In genomic region chr12:48851883-48852733, GRCh38 we compare ENCODE assay signal across 8 cellular contexts. TPM values are rescaled to one million over a fixed set of nuclear protein-coding genes. Genes with fewer than 3 reads are reported as not detected.
DNase-seq lines count a peak whose midpoint lies in the region; ATAC-seq and TF ChIP-seq lines count a peak whose summit lies in the region.

Gene DDX23, minus strand, starts transcription at chr12:48852163. Its CDS starts 6,381 bp downstream, at chr12:48845782.

- peak within 1 kb of the TSS; percentile 96 for H3K27ac ChIP-seq in CD8-positive, alpha-beta T cell (ENCODE audit: low read depth, low read length)

- H3K4me3 ChIP-seq in CD8-positive, alpha-beta T cell (ENCODE audit: low read depth, low read length): peak within 1 kb of the TSS; percentile 67

- no peaks in the 10 kb centered on the region for H3K27me3 ChIP-seq in CD8-positive, alpha-beta T cell (ENCODE audit: insufficient read depth, low read length)

- ATAC-seq in CD8-positive, alpha-beta T cell: peak; percentile 90
- ATAC-seq in GM19467 (IDR thresholded peaks at IDR 0.05; ENCODE audit: unreplicated experiment): peak; percentile 92

- no peaks in the 10 kb centered on the region for H3K27me3 Mint-ChIP-seq in CD8-positive, alpha-beta T cell (ENCODE audit: low read depth)

- peaks cover 42% of the 10 kb centered on the region for H3K4me1 Mint-ChIP-seq in CD8-positive, alpha-beta T cell (ENCODE audit: low read depth)

- peaks cover 30% of the 10 kb centered on the region for H3K36me3 Mint-ChIP-seq in CD8-positive, alpha-beta T cell

- intact Hi-C loops in CD8-positive, alpha-beta T cell (cut with DNase I, micrococcal nuclease): loop anchor here (1.0 to 10.0 kb wide), 10 partner anchors 13 to 471 kb away; partner anchors contain the start of genes FKBP11 (in 2 of the 2), PRKAG1 (in 2 of the 2), CACNB3 (in 1 of the 2) and CCNT1 (in 1 of the 2)

- POLR2A ChIA-PET in CD8-positive, alpha-beta T cell (lab: Charles Lee): interaction anchor here (0.6 to 3.6 kb wide), 22 partner anchors 8 to 980 kb away, joined by 3 to 41 read pairs (median 4); partner anchors contain the start of genes ARF3, ASB8, FKBP11 and KANSL2

- CTCF ChIA-PET in CD8-positive, alpha-beta T cell (lab: Charles Lee): interaction anchor here (0.6 to 12.7 kb wide), 32 partner anchors 9 to 279 kb away, joined by 3 to 270 read pairs (median 6); partner anchors contain the start of genes ARF3, FKBP11, RND1 and TUBA1B

- H3K4me3 Mint-ChIP-seq in CD8-positive, alpha-beta T cell: peak within 1 kb of the TSS; percentile 99

- peak within 1 kb of the TSS; percentile 99 for H3K27ac Mint-ChIP-seq in CD8-positive, alpha-beta T cell

- peak; percentile 79 to 94 (median 88) for DNase-seq in CD8-positive, alpha-beta T cell
- DNase-seq in HS-27A (ENCODE audit: low read depth) (peak; percentile 86), NK-92 (lab: John Stamatoyannopoulos, UW; ENCODE audit: unreplicated experiment) (peak; percentile 32), lung microvascular endothelial cell (ENCODE audit: low read depth in 2 of 2) (peak; percentile 98 to 99)
- peak; percentile 77 to 83 for DNase-seq in activated CD8-positive, alpha-beta memory T cell treated with anti-CD3 and anti-CD28 coated beads for 1 hour (ENCODE audit: extremely low read depth in 1 of 2, low read depth in 1 of 2)
- peak; percentile 88 for DNase-seq in effector CD8-positive, alpha-beta T cell (lab: John Stamatoyannopoulos, UW)
- peak; percentile 82 to 92 (median 82) for DNase-seq in stimulated activated CD4-positive, alpha-beta T cell treated with anti-CD3 and anti-CD28 coated beads, TNF-alpha, amount 100 ng/mL, for 48 hours (ENCODE audit: low read depth in 3 of 3)

- no peaks in the 10 kb centered on the region for H3K9me3 ChIP-seq in CD8-positive, alpha-beta T cell (ENCODE audit: low read length)

- TF ChIP-seq CTCF in CD8-positive, alpha-beta T cell (IDR thresholded peaks at IDR 0.05): no peak

- H3K4me1 ChIP-seq in CD8-positive, alpha-beta T cell (ENCODE audit: insufficient read depth, low read length): peaks cover 28% of the 10 kb centered on the region

- H3K9me3 Mint-ChIP-seq in CD8-positive, alpha-beta T cell: no peaks in the 10 kb centered on the region

- no peaks in the 10 kb centered on the region for H3K36me3 ChIP-seq in CD8-positive, alpha-beta T cell (ENCODE audit: insufficient read depth, low read length)

RNA-seq across cellular contexts. Expression of gene DDX23, which starts in this region (rescaled TPM):
- 10 to 100 TPM; 70.6 to 76.4 TPM for total RNA-seq in CD8-positive, alpha-beta T cell
- 50.8 and 72.4 TPM in 2 replicates for total RNA-seq in lung microvascular endothelial cell

Comparison
In these comparisons a context has a peak if more than half of its experiments do, and no peak if none do; other contexts are left out.
1. Peak in every context shown above with its lines: DNase-seq, ATAC-seq, H3K4me3 ChIP-seq and H3K27ac ChIP-seq.
2. DNase-seq: peak in every context shown above with its lines; median percentile 98 in lung microvascular endothelial cell; 88 in CD8-positive, alpha-beta T cell; 88 in effector CD8-positive, alpha-beta T cell; 86 in HS-27A; 82 in stimulated activated CD4-positive, alpha-beta T cell treated with anti-CD3 and anti-CD28 coated beads, TNF-alpha, amount 100 ng/mL, for 48 hours; 80 in activated CD8-positive, alpha-beta memory T cell treated with anti-CD3 and anti-CD28 coated beads for 1 hour; 32 in NK-92.